Comparison of ENCODE assay signal across 13 cellular contexts in genomic region chr21:46456750-46457149, GRCh38. TPM values are rescaled to one million over a fixed set of nuclear protein-coding genes. Genes with fewer than 3 reads are reported as not detected.
DNase-seq lines count a peak whose midpoint lies in the region; ATAC-seq and TF ChIP-seq lines count a peak whose summit lies in the region.
"Had no signal": no experiment of that assay in that cellular context is flagged by ENCODE, and none has a peak within 500 bp of the region (broad histone marks: within the 10 kb centered on the region; RNA-seq: fewer than 3 reads in every experiment).

No MANE protein-coding gene starts in this region.

- H3K4me3 ChIP-seq in heart left ventricle (peak overlapping the region in 5 of 12 donors; percentile 95 to 100 (median 97)), esophagus squamous epithelium (peak overlapping the region in 1 of 4 donors; percentile 99)

- no peaks in the 10 kb centered on the region for H3K9me3 ChIP-seq in heart left ventricle
- H3K9me3 ChIP-seq in esophagus squamous epithelium = no peaks in the 10 kb centered on the region

- ATAC-seq in heart left ventricle = no peak
- no peak for ATAC-seq in left cardiac atrium
- no peak for ATAC-seq in activated B cell treated with CpG ODN at 0.5 μM for 24 hours (ENCODE audit: low read depth)

- H3K36me3 Mint-ChIP-seq in activated B cell treated with CpG ODN at 0.5 μM for 24 hours (ENCODE audit: low read depth) = peaks cover 12% of the 10 kb centered on the region

- TF ChIP-seq CTCF in heart left ventricle (IDR thresholded peaks at IDR 0.05) (no peak), activated B cell treated with CpG ODN at 0.5 μM for 24 hours (IDR thresholded peaks at IDR 0.05) (no peak), esophagus squamous epithelium (IDR thresholded peaks at IDR 0.05) (no peak)

- peak overlapping the region; percentile 20 for H3K4me3 Mint-ChIP-seq in activated B cell treated with CpG ODN at 0.5 μM for 24 hours

- H3K4me1 ChIP-seq in heart left ventricle (peaks cover 3 to 68% (median 44%) of the 10 kb centered on the region in 12 donors), esophagus squamous epithelium (peaks cover 18 to 64% (median 36%) of the 10 kb centered on the region in 3 donors)

- H3K27me3 ChIP-seq in heart left ventricle (no peaks in the 10 kb centered on the region), esophagus squamous epithelium (no peaks in the 10 kb centered on the region)

- no peaks in the 10 kb centered on the region for H3K9me3 Mint-ChIP-seq in activated B cell treated with CpG ODN at 0.5 μM for 24 hours

- H3K36me3 ChIP-seq in heart left ventricle = peaks cover 0 to 7% (median 0%) of the 10 kb centered on the region in 9 donors
- no peaks in the 10 kb centered on the region for H3K36me3 ChIP-seq in esophagus squamous epithelium

- peaks cover 27% of the 10 kb centered on the region for H3K4me1 Mint-ChIP-seq in activated B cell treated with CpG ODN at 0.5 μM for 24 hours

- CTCF ChIA-PET in activated B cell treated with CpG ODN at 0.5 μM for 24 hours (lab: Charles Lee) = no interaction called here

- no peak for TF ChIP-seq POLR2A in heart left ventricle (IDR thresholded peaks at IDR 0.05)
- TF ChIP-seq POLR2A in esophagus squamous epithelium (IDR thresholded peaks at IDR 0.05) = no peak

- no peak overlapping the region for H3K27ac Mint-ChIP-seq in activated B cell treated with CpG ODN at 0.5 μM for 24 hours

- WGBS in heart left ventricle, 4 donors = 86 to 96% (median 91%) methylated on average over 4 of the region's 4 CpGs
- WGBS in esophagus squamous epithelium, 2 donors = 49 to 72% methylated on average over 4 of the region's 4 CpGs

- peak overlapping the region in 7 of 12 donors; percentile 63 to 100 (median 97) for H3K27ac ChIP-seq in heart left ventricle
- H3K27ac ChIP-seq in esophagus squamous epithelium = peak overlapping the region; percentile 53 to 98 (median 96)
- peak overlapping the region; percentile 96 for H3K27ac ChIP-seq in substantia nigra (ENCODE audit: low read depth, low read length, poor library complexity, severe bottlenecking)
- H3K27ac ChIP-seq in caudate nucleus (ENCODE audit: low read depth, low read length) = no peak overlapping the region
- H3K27ac ChIP-seq: SK-N-MC had no signal

- H3K27me3 Mint-ChIP-seq in activated B cell treated with CpG ODN at 0.5 μM for 24 hours = no peaks in the 10 kb centered on the region

- DNase-seq in heart left ventricle (no peak), left cardiac atrium (no peak), activated B cell treated with CpG ODN at 0.5 μM for 24 hours (no peak), esophagus squamous epithelium (lab: John Stamatoyannopoulos, UW) (no peak), substantia nigra (lab: John Stamatoyannopoulos, UW) (no peak), caudate nucleus (lab: John Stamatoyannopoulos, UW) (no peak), NCI-H1092 (lab: John Stamatoyannopoulos, UW) (no peak), NCI-H146 treated with DMSO at 0.1 percent for 48 hours (lab: John Stamatoyannopoulos, UW; ENCODE audit: unreplicated experiment) (no peak)
- DNase-seq: glutamatergic neuron, midbrain, NCI-H510A treated with DMSO at 0.1 percent for 48 hours, small intestine had no signal

- POLR2A ChIA-PET in activated B cell treated with CpG ODN at 0.5 μM for 24 hours (lab: Charles Lee) = no interaction called here

- intact Hi-C loops in heart left ventricle (cut with DNase I) (no loop called here), left cardiac atrium (cut with DNase I) (no loop called here), activated B cell treated with CpG ODN at 0.5 μM for 24 hours (cut with micrococcal nuclease) (loop anchor here (5.0 to 10.0 kb wide), 2 partner anchors 48 to 894 kb away; no protein-coding TSS in a partner anchor), esophagus squamous epithelium (cut with DNase I) (no loop called here)

RNA-seq across cellular contexts. Expression of gene DIP2A, which starts 1.9 kb away (rescaled TPM):
- total RNA-seq in heart left ventricle (10 to 100 TPM; 17.1 to 31.9 (median 22.6) TPM), left cardiac atrium (10 to 100 TPM; 27.2 to 33.0 TPM), activated B cell treated with CpG ODN at 0.5 μM for 24 hours (28.2 and 32.1 TPM in 2 replicates), esophagus squamous epithelium (10 to 100 TPM; 16.7 to 40.3 (median 33.0) TPM)
- 10 to 100 TPM; 13.4 to 26.3 TPM for polyA plus RNA-seq in heart left ventricle
